Comparison of ENCODE assay signal across 15 cellular contexts in genomic region chr3:150235799-150236198, GRCh38.
DNase-seq lines count a peak whose midpoint lies in the region; ATAC-seq and TF ChIP-seq lines count a peak whose summit lies in the region.
"Had no signal": no experiment of that assay in that cellular context is flagged by ENCODE, and none has a peak within 500 bp of the region (broad histone marks: within the 10 kb centered on the region; RNA-seq: fewer than 3 reads in every experiment).

No MANE protein-coding gene starts in this region.

- no peak for TF ChIP-seq CTCF in coronary artery (IDR thresholded peaks at IDR 0.05)
- TF ChIP-seq CTCF in mucosa of descending colon (IDR thresholded peaks at IDR 0.05), result no peak
- no peak for TF ChIP-seq CTCF in CD14-positive monocyte (IDR thresholded peaks at IDR 0.05)

- peaks cover 1 to 6% (median 4%) of the 10 kb centered on the region in 3 donors for H3K27me3 Mint-ChIP-seq in CD14-positive monocyte (ENCODE audit: low read depth in 3 of 3)
- H3K27me3 Mint-ChIP-seq: activated T-helper 17 cell treated with anti-CD3 and anti-CD28 coated beads, Interleukin-2, amount 50 U/mL, for 72 hours had no signal

- H3K27ac ChIP-seq in coronary artery, result peak overlapping the region; percentile 56 to 76

- H3K4me1 ChIP-seq in mucosa of descending colon (ENCODE audit: low read depth), result no peaks in the 10 kb centered on the region

- H3K9me3 ChIP-seq in mucosa of descending colon, result no peaks in the 10 kb centered on the region
- H3K9me3 ChIP-seq: tibial nerve had no signal

- intact Hi-C loops in mucosa of descending colon (cut with DNase I, micrococcal nuclease), result no loop called here
- intact Hi-C loops in CD14-positive monocyte (cut with micrococcal nuclease), result no loop called here

- DNase-seq in ACHN (peak; percentile 9), LHCN-M2 (ENCODE audit: low read depth) (peak; percentile 82), coronary artery (ENCODE audit: low spot score) (no peak), mucosa of descending colon (no peak), CD14-positive monocyte (ENCODE audit: low spot score) (no peak), NCI-H187 (lab: John Stamatoyannopoulos, UW) (no peak)
- DNase-seq in stimulated activated CD4-positive, alpha-beta T cell treated with anti-CD3 and anti-CD28 coated beads, Interleukin-4, amount 100 ng/mL, for 1 hour, result no peak
- DNase-seq: activated CD4-positive, alpha-beta T cell treated with anti-CD3 and anti-CD28 coated beads for 4 hours; head of caudate nucleus; NCI-H1105 treated with DMSO at 0.1 percent for 48 hours; NCI-H69 had no signal

- H3K36me3 ChIP-seq in mucosa of descending colon (ENCODE audit: low read depth), result no peaks in the 10 kb centered on the region
- H3K36me3 ChIP-seq: tibial nerve had no signal

- H3K4me3 ChIP-seq in coronary artery (no peak overlapping the region), mucosa of descending colon (no peak overlapping the region)
- H3K4me3 ChIP-seq: tibial nerve had no signal

- H3K27ac Mint-ChIP-seq in CD14-positive monocyte, result no peak overlapping the region
- H3K27ac Mint-ChIP-seq: activated T-helper 17 cell treated with anti-CD3 and anti-CD28 coated beads, Interleukin-2, amount 50 U/mL, for 72 hours; memory B cell had no signal

- peaks cover 4% of the 10 kb centered on the region for H3K4me1 Mint-ChIP-seq in CD14-positive monocyte
- H3K4me1 Mint-ChIP-seq: activated T-helper 17 cell treated with anti-CD3 and anti-CD28 coated beads, Interleukin-2, amount 50 U/mL, for 72 hours; memory B cell had no signal

- no peaks in the 10 kb centered on the region for H3K9me3 Mint-ChIP-seq in CD14-positive monocyte
- H3K9me3 Mint-ChIP-seq: activated T-helper 17 cell treated with anti-CD3 and anti-CD28 coated beads, Interleukin-2, amount 50 U/mL, for 72 hours; memory B cell had no signal

- H3K4me3 Mint-ChIP-seq in CD14-positive monocyte, result no peak overlapping the region
- H3K4me3 Mint-ChIP-seq: activated T-helper 17 cell treated with anti-CD3 and anti-CD28 coated beads, Interleukin-2, amount 50 U/mL, for 72 hours; memory B cell had no signal

- ATAC-seq in mucosa of descending colon (peak; percentile 18), GM19463 (IDR thresholded peaks at IDR 0.05; ENCODE audit: unreplicated experiment) (no peak)
- ATAC-seq: activated T-helper 17 cell treated with anti-CD3 and anti-CD28 coated beads, Interleukin-2, amount 50 U/mL, for 72 hours had no signal

- in situ Hi-C loops in ACHN (cut with HindIII; ENCODE audit: low pct_ligation_motif_present, low pct_unique_long_range_greater_than_20kb, low sequenced_read_pairs), result no loop called here

- no peaks in the 10 kb centered on the region for H3K36me3 Mint-ChIP-seq in CD14-positive monocyte
- H3K36me3 Mint-ChIP-seq: memory B cell had no signal

Comparison
In these comparisons a context has a peak if more than half of its experiments do, and no peak if none do; other contexts are left out.
1. DNase-seq: peak in ACHN (single experiment) and LHCN-M2 (single experiment); none in coronary artery (single experiment), mucosa of descending colon (0 of 3), CD14-positive monocyte (single experiment), NCI-H187 (0 of 2) and stimulated activated CD4-positive, alpha-beta T cell treated with anti-CD3 and anti-CD28 coated beads, Interleukin-4, amount 100 ng/mL, for 1 hour (single experiment).